ENCODE assay signal across 1 cellular context in genomic region chr1:86774305-86775304, GRCh38.
TF ChIP-seq lines count a peak whose summit lies in the region.

No MANE protein-coding gene starts in this region.

TF ChIP-seq in A549, 52 proteins besides CTCF, POLR2A, EP300 and RAD21 (continued from another document):
- TF ChIP-seq REST (IDR thresholded peaks at IDR 0.05) (no peak), JUN (IDR thresholded peaks at IDR 0.05) (peak; percentile 56 to 89; a peak in 4 of 5 replicates), PBX3 (IDR thresholded peaks at IDR 0.05) (no peak), ELK1 (IDR thresholded peaks at IDR 0.05; ENCODE audit: low read depth, low read length) (no peak), CEBPB (IDR thresholded peaks at IDR 0.05) (peak; percentile 57 to 92), NR3C1 (IDR thresholded peaks at IDR 0.05) (no peak), HOXB5 (CRISPR knock-in tag; IDR thresholded peaks at IDR 0.05) (no peak; the same call in 1 of the 2 replicates), NFE2L2 (conservative IDR thresholded peaks at IDR 0.05; ENCODE audit: low read length) (no peak), HEYL (CRISPR knock-in tag; IDR thresholded peaks at IDR 0.05) (no peak)
